8 cellular contexts compared by ENCODE assay signal in genomic region chr6:107822154-107823046, GRCh38. TPM values are rescaled to one million over a fixed set of nuclear protein-coding genes. Genes with fewer than 3 reads are reported as not detected.
DNase-seq lines count a peak whose midpoint lies in the region; ATAC-seq, FAIRE-seq and TF ChIP-seq lines count a peak whose summit lies in the region.

No MANE protein-coding gene starts in this region.

- H3K4me3 ChIP-seq in endocrine pancreas (ENCODE audit: control insufficient read depth, insufficient read depth, low read length), result peak overlapping the region; percentile 82
- no peak overlapping the region for H3K4me3 ChIP-seq in WERI-Rb-1 (ENCODE audit: low read depth, low read length)

- ATAC-seq in GM21717 (IDR thresholded peaks at IDR 0.05; ENCODE audit: unreplicated experiment), result peak; percentile 63
- no peak for ATAC-seq in left cardiac atrium

- H3K9me3 ChIP-seq in endocrine pancreas (ENCODE audit: control insufficient read depth, low read length) (no peaks in the 10 kb centered on the region), WERI-Rb-1 (ENCODE audit: severe bottlenecking) (no peaks in the 10 kb centered on the region)

- intact Hi-C loops in left cardiac atrium (cut with DNase I), result no loop called here

- H3K27me3 ChIP-seq in endocrine pancreas (ENCODE audit: control insufficient read depth, insufficient read depth, low read length), result no peaks in the 10 kb centered on the region
- H3K27me3 ChIP-seq in WERI-Rb-1 (ENCODE audit: insufficient read depth, low read depth, severe bottlenecking), result no peaks in the 10 kb centered on the region

- in situ Hi-C loops in ACHN (cut with HindIII; ENCODE audit: low pct_ligation_motif_present, low pct_unique_long_range_greater_than_20kb, low sequenced_read_pairs), result no loop called here

- H3K4me1 ChIP-seq in endocrine pancreas (ENCODE audit: control insufficient read depth, insufficient read depth, low read length), result peaks cover 20% of the 10 kb centered on the region

- no peak overlapping the region for H3K9ac ChIP-seq in endocrine pancreas (ENCODE audit: control insufficient read depth, insufficient read depth, low read length)

- H3K36me3 ChIP-seq in endocrine pancreas (ENCODE audit: control insufficient read depth, insufficient read depth, low read length), result no peaks in the 10 kb centered on the region
- no peaks in the 10 kb centered on the region for H3K36me3 ChIP-seq in WERI-Rb-1

- no peak for TF ChIP-seq CTCF in WERI-Rb-1 (IDR thresholded peaks at IDR 0.05; ENCODE audit: low read depth, low read length)

- no peak overlapping the region for H3K27ac ChIP-seq in WERI-Rb-1

- FAIRE-seq in urothelium cell line (lab: Jason Lieb, UNC), result no peak

- peak; percentile 18 for DNase-seq in ACHN
- DNase-seq in T-helper 2 cell, result peak in 4 of 5 experiments; percentile 29 to 88 (median 48)
- peak; percentile 15 for DNase-seq in urothelium cell line (ENCODE audit: low spot score)
- no peak for DNase-seq in left cardiac atrium
- no peak for DNase-seq in WERI-Rb-1
- DNase-seq in HUDEP-2 (lab: John Stamatoyannopoulos, UW; ENCODE audit: unreplicated experiment in 76 of 76), result no peak

RNA-seq across cellular contexts. Expression of gene SCML4, which starts 1.7 kb away (rescaled TPM):
- total RNA-seq in left cardiac atrium, result 1 to 10 TPM in 1 of 2 donors, under 1 TPM in 1; 0.65 to 1.0 TPM

Comparison
In these comparisons a context has a peak if more than half of its experiments do, and no peak if none do; other contexts are left out.
1. DNase-seq: peak in ACHN (single experiment), T-helper 2 cell (4 of 5) and urothelium cell line (single experiment); none in left cardiac atrium (single experiment), WERI-Rb-1 (single experiment) and HUDEP-2 (0 of 76).